Comparison of ENCODE assay signal across 8 cellular contexts in the genomic region with DNA sequence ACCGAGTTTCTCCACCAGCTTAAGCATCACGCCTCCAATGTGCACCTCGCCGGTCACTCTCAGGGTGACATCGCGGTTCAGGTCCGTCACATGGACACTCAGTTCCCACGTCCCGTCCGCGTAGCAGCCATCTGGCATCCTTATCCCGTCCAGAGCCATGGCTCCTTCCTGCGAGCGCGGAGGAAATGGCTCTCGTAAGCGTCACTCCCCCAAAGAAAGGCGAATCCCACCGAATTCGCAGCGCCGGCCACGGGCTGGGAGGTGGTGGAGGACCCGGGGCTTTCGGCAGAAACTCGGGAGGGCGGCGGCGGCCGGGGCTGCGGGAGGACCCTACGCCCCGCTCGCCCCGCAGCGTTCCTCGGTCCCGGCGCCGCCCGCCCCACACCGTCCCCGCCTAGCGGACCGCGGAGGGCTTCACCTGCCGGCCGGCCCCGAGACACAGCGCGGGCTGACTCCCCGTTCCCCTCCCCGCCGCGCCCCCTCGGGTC. TPM values are rescaled to one million over a fixed set of nuclear protein-coding genes. Genes with fewer than 3 reads are reported as not detected.
A peak's percentile ranks its signal among the peaks of the same experiment; 100 is the strongest.
DNase-seq lines count a peak whose midpoint lies in the region; ATAC-seq, FAIRE-seq and TF ChIP-seq lines count a peak whose summit lies in the region.

No MANE protein-coding gene starts in this region.

- H3K4me1 Mint-ChIP-seq in activated CD4-positive, alpha-beta memory T cell treated with anti-CD3 and anti-CD28 coated beads for 36 hours (ENCODE audit: low read depth), result peaks cover 33% of the 10 kb centered on the region
- H3K4me1 Mint-ChIP-seq in mesothelial cell of epicardium, result peaks cover 59% of the 10 kb centered on the region

- CTCF ChIA-PET in activated CD4-positive, alpha-beta memory T cell treated with anti-CD3 and anti-CD28 coated beads for 36 hours (lab: Charles Lee), result interaction anchor here (1.4 kb wide), 1 partner anchor 10 kb away, joined by 4 read pairs; no protein-coding TSS in a partner anchor
- CTCF ChIA-PET in endothelial cell of umbilical vein (lab: Charles Lee), result interaction anchor here (1.5 kb wide), 2 partner anchors 159 to 221 kb away, joined by 3 to 4 read pairs; a partner anchor contains a TSS

- peak overlapping the region; percentile 42 for H2AFZ ChIP-seq in endothelial cell of umbilical vein (ENCODE audit: low read depth, low read length)

- in situ Hi-C loops in ACHN (cut with HindIII; ENCODE audit: low pct_ligation_motif_present, low pct_unique_long_range_greater_than_20kb, low sequenced_read_pairs), result no loop called here

- TF ChIP-seq CTCF in endothelial cell of umbilical vein (IDR thresholded peaks at IDR 0.05; ENCODE audit: extremely low read depth in 1 of 2, insufficient read depth in 1 of 2, low read depth in 1 of 2, low read length in 2 of 2) (no peak), mesothelial cell of epicardium (IDR thresholded peaks at IDR 0.05; ENCODE audit: unreplicated experiment) (no peak), thoracic aorta (IDR thresholded peaks at IDR 0.05) (no peak)

- H3K4me3 Mint-ChIP-seq in activated CD4-positive, alpha-beta memory T cell treated with anti-CD3 and anti-CD28 coated beads for 36 hours, result peak overlapping the region; percentile 83
- peak overlapping the region; percentile 98 for H3K4me3 Mint-ChIP-seq in mesothelial cell of epicardium

- no peak for FAIRE-seq in endothelial cell of umbilical vein (lab: Jason Lieb, UNC)

- POLR2A ChIA-PET in activated CD4-positive, alpha-beta memory T cell treated with anti-CD3 and anti-CD28 coated beads for 36 hours (lab: Charles Lee), result no interaction called here
- POLR2A ChIA-PET in endothelial cell of umbilical vein (lab: Charles Lee), result interaction anchor here (1.1 kb wide), 1 partner anchor 32 kb away, joined by 4 read pairs; no protein-coding TSS in a partner anchor

- H3K9me3 Mint-ChIP-seq in activated CD4-positive, alpha-beta memory T cell treated with anti-CD3 and anti-CD28 coated beads for 36 hours, result no peaks in the 10 kb centered on the region
- no peaks in the 10 kb centered on the region for H3K9me3 Mint-ChIP-seq in mesothelial cell of epicardium

- no peaks in the 10 kb centered on the region for H3K36me3 ChIP-seq in endothelial cell of umbilical vein (ENCODE audit: control insufficient read depth in 2 of 2, extremely low read depth in 1 of 2, insufficient read depth in 2 of 2, low read length in 2 of 2)
- no peaks in the 10 kb centered on the region for H3K36me3 ChIP-seq in thoracic aorta

- peaks cover 48% of the 10 kb centered on the region for H3K79me2 ChIP-seq in endothelial cell of umbilical vein (ENCODE audit: control insufficient read depth, insufficient read depth, low read length)

- peak; percentile 16 for TF ChIP-seq POLR2A in endothelial cell of umbilical vein (IDR thresholded peaks at IDR 0.05; ENCODE audit: low read depth, low read length)

- ATAC-seq in GM19023 (IDR thresholded peaks at IDR 0.05; ENCODE audit: unreplicated experiment) (peak; percentile 35), thoracic aorta (ENCODE audit: insufficient number of reproducible peaks, low FRiP score, low read depth) (no peak), HG02938 (IDR thresholded peaks at IDR 0.05; ENCODE audit: unreplicated experiment) (no peak)

- peak overlapping the region; percentile 36 for H3K27ac ChIP-seq in endothelial cell of umbilical vein (ENCODE audit: insufficient read depth, low read depth, low read length)
- peak overlapping the region; percentile 98 to 99 for H3K27ac ChIP-seq in thoracic aorta

- no TSS peak for BruUV-seq in endothelial cell of umbilical vein (replicated peaks; lab: Mats Ljungman, UMichigan)

- no peaks in the 10 kb centered on the region for H4K20me1 ChIP-seq in endothelial cell of umbilical vein (replicated peaks; ENCODE audit: control insufficient read depth, extremely low read depth, insufficient read depth, low read length)

- DNase-seq in ACHN, result peak; percentile 42
- DNase-seq in LHCN-M2 (ENCODE audit: low read depth), result peak; percentile 59
- DNase-seq in activated CD4-positive, alpha-beta memory T cell treated with anti-CD3 and anti-CD28 coated beads for 36 hours, result peak; percentile 34
- DNase-seq in endothelial cell of umbilical vein (ENCODE audit: low read depth, low spot score), result peak; percentile 71
- peak; percentile 46 to 75 for DNase-seq in mesothelial cell of epicardium (ENCODE audit: low spot score in 2 of 2, unreplicated experiment in 2 of 2)
- DNase-seq in thoracic aorta (ENCODE audit: low spot score), result peak; percentile 26

- no peaks in the 10 kb centered on the region for H3K9me1 ChIP-seq in endothelial cell of umbilical vein (replicated peaks; ENCODE audit: control insufficient read depth, extremely low read depth, insufficient read depth, low read length)

- peak overlapping the region; percentile 33 to 85 (median 52) for H3K4me3 ChIP-seq in endothelial cell of umbilical vein (replicated peaks in 1 of 3; ENCODE audit: insufficient read depth in 1 of 3, low read depth in 1 of 3, low read length in 3 of 3)
- H3K4me3 ChIP-seq in thoracic aorta, result peak overlapping the region; percentile 94

- dilution Hi-C loops in endothelial cell of umbilical vein (cut with MboI; ENCODE audit: extremely low pct_ligation_motif_present, low sequenced_read_pairs), result no loop called here

- H3K36me3 Mint-ChIP-seq in activated CD4-positive, alpha-beta memory T cell treated with anti-CD3 and anti-CD28 coated beads for 36 hours, result no peaks in the 10 kb centered on the region
- H3K36me3 Mint-ChIP-seq in mesothelial cell of epicardium, result peaks cover 8% of the 10 kb centered on the region

- peaks cover 45% of the 10 kb centered on the region for H3K27me3 Mint-ChIP-seq in activated CD4-positive, alpha-beta memory T cell treated with anti-CD3 and anti-CD28 coated beads for 36 hours
- H3K27me3 Mint-ChIP-seq in mesothelial cell of epicardium (ENCODE audit: low read depth), result no peaks in the 10 kb centered on the region

- H3K4me1 ChIP-seq in endothelial cell of umbilical vein (ENCODE audit: control insufficient read depth, extremely low read depth, insufficient read depth, low read length) (peaks cover 24% of the 10 kb centered on the region), thoracic aorta (ENCODE audit: control insufficient read depth in 1 of 2, low read depth in 2 of 2) (peaks cover 7 to 67% of the 10 kb centered on the region in 2 donors)

- peak overlapping the region; percentile 98 for H3K4me2 ChIP-seq in endothelial cell of umbilical vein (ENCODE audit: insufficient read depth, low read length)

- H3K9me3 ChIP-seq in endothelial cell of umbilical vein (replicated peaks; ENCODE audit: control insufficient read depth, insufficient read depth, low read length), result no peaks in the 10 kb centered on the region
- no peaks in the 10 kb centered on the region for H3K9me3 ChIP-seq in thoracic aorta

- no peaks in the 10 kb centered on the region for H3K27me3 ChIP-seq in endothelial cell of umbilical vein (ENCODE audit: control insufficient read depth in 2 of 2, insufficient read depth in 2 of 2, low read length in 2 of 2)
- no peaks in the 10 kb centered on the region for H3K27me3 ChIP-seq in thoracic aorta (replicated peaks; ENCODE audit: insufficient read depth)

- intact Hi-C loops in activated CD4-positive, alpha-beta memory T cell treated with anti-CD3 and anti-CD28 coated beads for 36 hours (cut with micrococcal nuclease), result loop anchor here (1.0 to 10.0 kb wide), 4 partner anchors 32 to 536 kb away; a partner anchor contains a TSS
- intact Hi-C loops in endothelial cell of umbilical vein (cut with micrococcal nuclease), result loop anchor here (2.0 to 10.0 kb wide), 2 partner anchors 44 to 246 kb away; a partner anchor contains a TSS

- peak overlapping the region; percentile 9 for H3K27ac Mint-ChIP-seq in activated CD4-positive, alpha-beta memory T cell treated with anti-CD3 and anti-CD28 coated beads for 36 hours
- H3K27ac Mint-ChIP-seq in mesothelial cell of epicardium, result peak overlapping the region; percentile 85

- H3K9ac ChIP-seq in endothelial cell of umbilical vein (replicated peaks; ENCODE audit: extremely low read depth, insufficient read depth, low read length), result peak overlapping the region; percentile 82

TF ChIP-seq in endothelial cell of umbilical vein, 7 proteins besides CTCF, POLR2A, EP300 and RAD21:
- no peak for TF ChIP-seq MYC (IDR thresholded peaks at IDR 0.05; ENCODE audit: low read depth, low read length)
- no peak for TF ChIP-seq POLR2AphosphoS5 (IDR thresholded peaks at IDR 0.05; ENCODE audit: insufficient read depth, low read depth, low read length)

RNA-seq across cellular contexts. Expression of a gene that starts 0.4 kb away (rescaled TPM):
- total RNA-seq in LHCN-M2 (2014; rRNA removed), result 87.5 and 89.6 TPM in 2 replicates
- 68.5 TPM for polyA plus RNA-seq in LHCN-M2 (2012)
- 1 to 10 TPM; 3.8 to 5.3 TPM for total RNA-seq in activated CD4-positive, alpha-beta memory T cell treated with anti-CD3 and anti-CD28 coated beads for 36 hours
- 108 and 113 TPM in 2 replicates for total RNA-seq in endothelial cell of umbilical vein
- polyA plus RNA-seq in endothelial cell of umbilical vein, result 45.8 and 58.7 TPM in 2 replicates
- polyA plus RNA-seq in endothelial cell of umbilical vein (2011; cell fraction: cytosol; rRNA removed), result 80.7 and 86.2 TPM in 2 replicates
- 120 and 122 TPM in 2 replicates for polyA plus RNA-seq in endothelial cell of umbilical vein (2011; cell fraction: nucleus; rRNA removed)
- polyA plus RNA-seq in endothelial cell of umbilical vein (2012), result 54.9 and 72.5 TPM in 2 replicates
- 56.4 and 78.9 TPM in 2 replicates for polyA minus RNA-seq in endothelial cell of umbilical vein
- polyA minus RNA-seq in endothelial cell of umbilical vein (2011; cell fraction: cytosol; rRNA and poly(A)+ RNA removed), result 67.2 TPM
- polyA minus RNA-seq in endothelial cell of umbilical vein (2011; cell fraction: nucleus; rRNA and poly(A)+ RNA removed), result 60.6 and 82.6 TPM in 2 replicates
- total RNA-seq in mesothelial cell of epicardium, result 75.8 to 85.3 TPM (median 78.4 TPM) in 3 replicates
- total RNA-seq in thoracic aorta, result 100 to 1,000 TPM; 197 to 225 TPM

Comparison
In these comparisons a context has a peak if more than half of its experiments do, and no peak if none do; other contexts are left out.
1. RNA of a gene that starts 0.4 kb away (total RNA-seq): 197 to 225 TPM in thoracic aorta, 108 to 113 TPM in endothelial cell of umbilical vein, 87.5 to 89.6 TPM in LHCN-M2 and 75.8 to 85.3 TPM in mesothelial cell of epicardium; 3.8 to 5.3 TPM in activated CD4-positive, alpha-beta memory T cell treated with anti-CD3 and anti-CD28 coated beads for 36 hours; every median in the first group is over 10 times any median in the second.
2. Peak in every context shown above with its lines, with median percentiles within 50 percentile points of each other: DNase-seq.